Comparison of ENCODE assay signal across 9 cellular contexts in the genomic region with DNA sequence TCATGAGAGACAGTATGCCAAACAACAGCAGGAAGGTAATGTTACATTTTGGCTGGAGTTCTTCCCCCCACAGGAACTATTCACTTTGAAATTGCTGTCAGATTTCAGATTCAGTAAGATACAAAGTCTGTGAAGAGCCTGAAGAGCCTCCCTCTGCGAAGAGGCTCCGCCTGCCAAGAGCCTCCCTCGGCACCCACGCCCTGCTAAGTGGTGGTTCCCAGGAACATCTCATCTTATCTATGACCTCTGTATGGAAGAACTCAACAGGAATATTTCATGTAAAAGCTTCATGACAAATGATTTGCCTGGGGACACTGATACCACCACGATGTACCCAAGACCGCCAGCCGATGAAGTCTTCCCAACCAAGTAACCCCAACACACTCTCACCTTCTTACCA. TPM values are rescaled to one million over a fixed set of nuclear protein-coding genes. Genes with fewer than 3 reads are reported as not detected.
DNase-seq lines count a peak whose midpoint lies in the region; ATAC-seq and TF ChIP-seq lines count a peak whose summit lies in the region.
"Had no signal": no experiment of that assay in that cellular context is flagged by ENCODE, and none has a peak within 500 bp of the region (broad histone marks: within the 10 kb centered on the region; RNA-seq: fewer than 3 reads in every experiment).

No MANE protein-coding gene starts in this region.

- H3K27ac Mint-ChIP-seq in activated CD4-positive, alpha-beta T cell treated with anti-CD3 and anti-CD28 coated beads, Interleukin-2, amount 10 ng/mL, durations not matched to agents 7 days and 5 days = peak overlapping the region; percentile 96
- peak overlapping the region; percentile 71 for H3K27ac Mint-ChIP-seq in glutamatergic neuron (ENCODE audit: unreplicated experiment)
- H3K27ac Mint-ChIP-seq in stimulated activated memory B cell treated with anti-CD40 and anti-IgM and Interleukin-4, amounts not matched to agents 10 μg/mL and 1 μg/mL and 100 μg/mL, for 72 hours = peak overlapping the region; percentile 87

- POLR2A ChIA-PET in activated CD4-positive, alpha-beta T cell treated with anti-CD3 and anti-CD28 coated beads, Interleukin-2, amount 10 ng/mL, durations not matched to agents 7 days and 5 days (lab: Charles Lee) = no interaction called here

- no peaks in the 10 kb centered on the region for H3K9me3 ChIP-seq in WERI-Rb-1 (ENCODE audit: severe bottlenecking)

- H3K27me3 ChIP-seq in WERI-Rb-1 (ENCODE audit: insufficient read depth, low read depth, severe bottlenecking) = no peaks in the 10 kb centered on the region

- TF ChIP-seq CTCF in WERI-Rb-1 (IDR thresholded peaks at IDR 0.05; ENCODE audit: low read depth, low read length) = no peak
- no peak for TF ChIP-seq CTCF in glutamatergic neuron (IDR thresholded peaks at IDR 0.05; ENCODE audit: partially characterized antibody, unreplicated experiment)

- H3K36me3 Mint-ChIP-seq in activated CD4-positive, alpha-beta T cell treated with anti-CD3 and anti-CD28 coated beads, Interleukin-2, amount 10 ng/mL, durations not matched to agents 7 days and 5 days (ENCODE audit: low read depth) = peaks cover 33% of the 10 kb centered on the region
- no peaks in the 10 kb centered on the region for H3K36me3 Mint-ChIP-seq in glutamatergic neuron (ENCODE audit: unreplicated experiment)
- H3K36me3 Mint-ChIP-seq in stimulated activated memory B cell treated with anti-CD40 and anti-IgM and Interleukin-4, amounts not matched to agents 10 μg/mL and 1 μg/mL and 100 μg/mL, for 72 hours = peaks cover 29% of the 10 kb centered on the region

- H3K27ac ChIP-seq in WERI-Rb-1 = peak overlapping the region; percentile 98

- peaks cover 69% of the 10 kb centered on the region for H3K4me1 Mint-ChIP-seq in activated CD4-positive, alpha-beta T cell treated with anti-CD3 and anti-CD28 coated beads, Interleukin-2, amount 10 ng/mL, durations not matched to agents 7 days and 5 days
- peaks cover 49% of the 10 kb centered on the region for H3K4me1 Mint-ChIP-seq in glutamatergic neuron (ENCODE audit: low read depth, unreplicated experiment)
- peaks cover 71% of the 10 kb centered on the region for H3K4me1 Mint-ChIP-seq in stimulated activated memory B cell treated with anti-CD40 and anti-IgM and Interleukin-4, amounts not matched to agents 10 μg/mL and 1 μg/mL and 100 μg/mL, for 72 hours

- no peak for DNase-seq in activated CD4-positive, alpha-beta T cell treated with anti-CD3 and anti-CD28 coated beads, Interleukin-2, amount 10 ng/mL, durations not matched to agents 7 days and 5 days
- DNase-seq in activated CD4-positive, alpha-beta T cell treated with anti-CD3 and anti-CD28 coated beads for 1 hour = no peak
- DNase-seq in WERI-Rb-1 = peak; percentile 45
- DNase-seq in glutamatergic neuron = no peak
- no peak for DNase-seq in NK-92 (lab: John Stamatoyannopoulos, UW; ENCODE audit: unreplicated experiment)
- DNase-seq: COR-L47 had no signal

- H3K27me3 Mint-ChIP-seq in activated CD4-positive, alpha-beta T cell treated with anti-CD3 and anti-CD28 coated beads, Interleukin-2, amount 10 ng/mL, durations not matched to agents 7 days and 5 days = no peaks in the 10 kb centered on the region
- peaks cover 10% of the 10 kb centered on the region for H3K27me3 Mint-ChIP-seq in glutamatergic neuron (ENCODE audit: unreplicated experiment)
- H3K27me3 Mint-ChIP-seq in stimulated activated memory B cell treated with anti-CD40 and anti-IgM and Interleukin-4, amounts not matched to agents 10 μg/mL and 1 μg/mL and 100 μg/mL, for 72 hours = no peaks in the 10 kb centered on the region

- peak overlapping the region; percentile 17 for H3K4me3 Mint-ChIP-seq in activated CD4-positive, alpha-beta T cell treated with anti-CD3 and anti-CD28 coated beads, Interleukin-2, amount 10 ng/mL, durations not matched to agents 7 days and 5 days
- peak overlapping the region; percentile 89 for H3K4me3 Mint-ChIP-seq in glutamatergic neuron (ENCODE audit: unreplicated experiment)
- H3K4me3 Mint-ChIP-seq in stimulated activated memory B cell treated with anti-CD40 and anti-IgM and Interleukin-4, amounts not matched to agents 10 μg/mL and 1 μg/mL and 100 μg/mL, for 72 hours = no peak overlapping the region

- no peak for ATAC-seq in stimulated activated memory B cell treated with anti-CD40 and anti-IgM and Interleukin-4, amounts not matched to agents 10 μg/mL and 1 μg/mL and 100 μg/mL, for 72 hours
- ATAC-seq in GM18868 (IDR thresholded peaks at IDR 0.05; ENCODE audit: unreplicated experiment) = no peak
- no peak for ATAC-seq in HG03469 (IDR thresholded peaks at IDR 0.05; ENCODE audit: unreplicated experiment)

- CTCF ChIA-PET in activated CD4-positive, alpha-beta T cell treated with anti-CD3 and anti-CD28 coated beads, Interleukin-2, amount 10 ng/mL, durations not matched to agents 7 days and 5 days (lab: Charles Lee) = no interaction called here

- H3K9me3 Mint-ChIP-seq in activated CD4-positive, alpha-beta T cell treated with anti-CD3 and anti-CD28 coated beads, Interleukin-2, amount 10 ng/mL, durations not matched to agents 7 days and 5 days = no peaks in the 10 kb centered on the region
- H3K9me3 Mint-ChIP-seq in glutamatergic neuron (ENCODE audit: unreplicated experiment) = peaks cover 11% of the 10 kb centered on the region
- H3K9me3 Mint-ChIP-seq in stimulated activated memory B cell treated with anti-CD40 and anti-IgM and Interleukin-4, amounts not matched to agents 10 μg/mL and 1 μg/mL and 100 μg/mL, for 72 hours = no peaks in the 10 kb centered on the region

- H3K4me3 ChIP-seq in WERI-Rb-1 (ENCODE audit: low read depth, low read length) = no peak overlapping the region

- peaks cover 41% of the 10 kb centered on the region for H3K36me3 ChIP-seq in WERI-Rb-1

RNA-seq across cellular contexts. Expression of a gene that starts 3.2 kb away (rescaled TPM):
- 10 to 100 TPM; 68.0 to 76.9 TPM for total RNA-seq in activated CD4-positive, alpha-beta T cell treated with anti-CD3 and anti-CD28 coated beads, Interleukin-2, amount 10 ng/mL, durations not matched to agents 7 days and 5 days
- 87.7 TPM for total RNA-seq in glutamatergic neuron (ENCODE audit: unreplicated experiment)

RNA-seq across cellular contexts. Expression of a gene that starts 51.2 kb away (rescaled TPM):
- total RNA-seq in activated CD4-positive, alpha-beta T cell treated with anti-CD3 and anti-CD28 coated beads, Interleukin-2, amount 10 ng/mL, durations not matched to agents 7 days and 5 days = 10 to 100 TPM; 38.5 to 42.7 TPM
- 18.4 TPM for total RNA-seq in glutamatergic neuron (ENCODE audit: unreplicated experiment)

RNA-seq across cellular contexts. Expression of a gene that starts 57.5 kb away (rescaled TPM):
- 100 to 1,000 TPM; 158 to 182 TPM for total RNA-seq in activated CD4-positive, alpha-beta T cell treated with anti-CD3 and anti-CD28 coated beads, Interleukin-2, amount 10 ng/mL, durations not matched to agents 7 days and 5 days
- 71.2 TPM for total RNA-seq in glutamatergic neuron (ENCODE audit: unreplicated experiment)
